In genomic region chr21:17903029-17903806, GRCh38 we compare ENCODE assay signal across 8 cellular contexts.
A peak's percentile ranks its signal among the peaks of the same experiment; 100 is the strongest.
DNase-seq lines count a peak whose midpoint lies in the region; ATAC-seq lines count a peak whose summit lies in the region.
"Had no signal": no experiment of that assay in that cellular context is flagged by ENCODE, and none has a peak within 500 bp of the region (broad histone marks: within the 10 kb centered on the region; RNA-seq: fewer than 3 reads in every experiment).

No MANE protein-coding gene starts in this region.

- intact Hi-C loops in left colon (cut with DNase I, micrococcal nuclease), result loop anchor here (5.0 to 10.0 kb wide), 2 partner anchors 226 to 228 kb away; no protein-coding TSS in a partner anchor

- peak overlapping the region; percentile 0 for H3K27ac ChIP-seq in angular gyrus (ENCODE audit: low read depth, low read length)

- peak; percentile 41 for ATAC-seq in GM18502 (IDR thresholded peaks at IDR 0.05; ENCODE audit: poor library complexity, unreplicated experiment)
- ATAC-seq in left colon, result peak; percentile 28
- no peak for ATAC-seq in GM18867 (IDR thresholded peaks at IDR 0.05; ENCODE audit: unreplicated experiment)
- no peak for ATAC-seq in HG03175 (IDR thresholded peaks at IDR 0.05; ENCODE audit: unreplicated experiment)

- DNase-seq in NCI-H187 (lab: John Stamatoyannopoulos, UW) (peak; percentile 22 to 54), left colon (no peak), NCI-H146 (lab: John Stamatoyannopoulos, UW) (no peak)
- DNase-seq: left cardiac atrium had no signal

Comparison
In these comparisons a context has a peak if more than half of its experiments do, and no peak if none do; other contexts are left out.
1. ATAC-seq: peak in GM18502 (single experiment) and left colon (single experiment); none in GM18867 (single experiment) and HG03175 (single experiment).
2. DNase-seq: peak in NCI-H187 (2 of 2); none in left colon (0 of 2) and NCI-H146 (single experiment).